8 cellular contexts compared by ENCODE assay signal in the genomic region with DNA sequence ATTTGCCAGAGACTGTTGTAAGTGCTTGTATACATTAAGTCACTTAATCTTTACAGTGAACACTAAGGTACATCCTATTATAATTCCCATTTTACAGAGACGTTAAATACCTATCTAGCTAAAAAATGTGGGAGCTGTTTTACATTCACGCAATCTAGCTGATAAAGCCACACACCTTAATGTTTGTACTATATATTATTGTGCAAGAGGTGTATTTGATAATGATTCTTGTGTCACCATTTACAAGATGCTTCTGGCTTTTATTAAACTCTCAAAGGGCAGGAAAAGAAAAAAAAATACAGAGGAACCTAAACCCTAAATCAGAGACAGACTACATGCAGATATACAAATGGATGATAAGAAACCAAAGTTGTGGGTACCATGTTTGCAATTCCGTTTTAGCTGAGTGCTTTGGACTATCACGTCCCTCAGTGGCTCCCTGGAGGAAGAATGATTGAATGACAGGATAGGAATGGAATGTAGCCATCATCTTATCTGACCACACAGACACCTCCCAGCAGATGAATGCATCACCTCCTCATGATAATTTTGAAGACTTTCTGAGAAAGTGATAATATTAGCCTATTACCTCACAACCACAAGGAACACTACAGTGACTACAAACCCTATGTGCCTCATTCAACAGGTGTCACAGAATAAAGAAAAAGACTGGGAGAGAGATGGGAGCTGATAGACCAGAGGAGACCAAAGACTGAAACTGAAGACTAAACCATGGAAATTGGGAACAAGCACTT.
DNase-seq lines count a peak whose midpoint lies in the region; ATAC-seq and TF ChIP-seq lines count a peak whose summit lies in the region.

No MANE protein-coding gene starts in this region.

- no peak for TF ChIP-seq CTCF in OCI-LY3 (IDR thresholded peaks at IDR 0.05; ENCODE audit: low read depth, low read length)
- no peak for TF ChIP-seq CTCF in neutrophil (IDR thresholded peaks at IDR 0.05)

- H2AFZ ChIP-seq in OCI-LY3 (ENCODE audit: low read depth, low read length) = no peak overlapping the region; the same call in 1 of the 2 replicates

- no peak overlapping the region for H3K27ac ChIP-seq in OCI-LY3 (ENCODE audit: low read length)
- no peak overlapping the region for H3K27ac ChIP-seq in neutrophil

- peak overlapping the region; percentile 83; the same call in 1 of the 2 replicates for H3K4me2 ChIP-seq in OCI-LY3 (ENCODE audit: low read length)

- peaks cover 60% of the 10 kb centered on the region for H3K27me3 ChIP-seq in OCI-LY3 (ENCODE audit: low read depth, low read length)
- no peaks in the 10 kb centered on the region for H3K27me3 ChIP-seq in endocrine pancreas (ENCODE audit: control insufficient read depth, insufficient read depth, low read length)
- H3K27me3 ChIP-seq in neutrophil = no peaks in the 10 kb centered on the region

- H3K9me3 ChIP-seq in OCI-LY3 (ENCODE audit: insufficient read depth, low read length) (no peaks in the 10 kb centered on the region), endocrine pancreas (ENCODE audit: control insufficient read depth, low read length) (no peaks in the 10 kb centered on the region), neutrophil (no peaks in the 10 kb centered on the region)

- H3K9ac ChIP-seq in OCI-LY3 (ENCODE audit: low read length) (no peak overlapping the region), endocrine pancreas (ENCODE audit: control insufficient read depth, insufficient read depth, low read length) (no peak overlapping the region)

- H3K4me1 ChIP-seq in OCI-LY3 (ENCODE audit: low read length) = peaks cover 10% of the 10 kb centered on the region
- H3K4me1 ChIP-seq in endocrine pancreas (ENCODE audit: control insufficient read depth, insufficient read depth, low read length) = peaks cover 9% of the 10 kb centered on the region
- H3K4me1 ChIP-seq in neutrophil (ENCODE audit: control insufficient read depth in 1 of 2, insufficient read depth in 1 of 2, low read depth in 1 of 2, low read length in 1 of 2) = peaks cover 12 to 15% of the 10 kb centered on the region in 2 experiments

- ATAC-seq in GM21619 (IDR thresholded peaks at IDR 0.05; ENCODE audit: unreplicated experiment) (no peak), HG02571 (IDR thresholded peaks at IDR 0.05; ENCODE audit: unreplicated experiment) (no peak)

- H3K4me3 ChIP-seq in OCI-LY3 (ENCODE audit: low read length) (no peak overlapping the region), endocrine pancreas (ENCODE audit: control insufficient read depth, insufficient read depth, low read length) (peak overlapping the region; percentile 87), neutrophil (ENCODE audit: low read depth in 1 of 2, low read length in 1 of 2) (peak overlapping the region; percentile 52 to 82)

- no peaks in the 10 kb centered on the region for H3K79me2 ChIP-seq in OCI-LY3 (ENCODE audit: low read length)

- no peaks in the 10 kb centered on the region for H4K20me1 ChIP-seq in OCI-LY3 (ENCODE audit: insufficient read depth, low read length)

- no peaks in the 10 kb centered on the region for H3K36me3 ChIP-seq in OCI-LY3 (replicated peaks; ENCODE audit: low read depth, low read length)
- H3K36me3 ChIP-seq in endocrine pancreas (ENCODE audit: control insufficient read depth, insufficient read depth, low read length) = no peaks in the 10 kb centered on the region
- H3K36me3 ChIP-seq in neutrophil = no peaks in the 10 kb centered on the region

- DNase-seq in EH (ENCODE audit: low read depth) (peak; percentile 54), NCI-H1436 treated with DMSO at 0.1 percent for 48 hours (lab: John Stamatoyannopoulos, UW) (no peak), NCI-H524 (lab: John Stamatoyannopoulos, UW) (no peak)
